18 cellular contexts compared by ENCODE assay signal in genomic region chr6:33858053-33858475, GRCh38. TPM values are rescaled to one million over a fixed set of nuclear protein-coding genes. Genes with fewer than 3 reads are reported as not detected.
DNase-seq lines count a peak whose midpoint lies in the region; TF ChIP-seq lines count a peak whose summit lies in the region.
"Had no signal": no experiment of that assay in that cellular context is flagged by ENCODE, and none has a peak within 500 bp of the region (broad histone marks: within the 10 kb centered on the region; RNA-seq: fewer than 3 reads in every experiment).

No MANE protein-coding gene starts in this region.

- H4K20me1 ChIP-seq in BLaER1 (peaks cover 63% of the 10 kb centered on the region), osteoblast (ENCODE audit: insufficient read depth, low read length) (no peaks in the 10 kb centered on the region)

- no peak for TF ChIP-seq POLR2A in esophagus muscularis mucosa (IDR thresholded peaks at IDR 0.05; ENCODE audit: low read depth)

- no peaks in the 10 kb centered on the region for H3K36me3 Mint-ChIP-seq in activated T-helper 1 cell treated with anti-CD3 and anti-CD28 coated beads, Interleukin-12 subunit alpha, Interleukin-12 subunit beta, Interleukin-2, Interleukin-4 antibody, amounts not matched to agents 30 ng/mL and 10 ng/mL and 1 ng/mL, durations not matched to agents 14 hours and 24 hours and 36 hours (ENCODE audit: low read depth)
- H3K36me3 Mint-ChIP-seq: CD4-positive, CD25-positive, alpha-beta regulatory T cell had no signal

- intact Hi-C loops in esophagus muscularis mucosa (cut with DNase I): no loop called here
- intact Hi-C loops in activated T-helper 1 cell treated with anti-CD3 and anti-CD28 coated beads, Interleukin-12 subunit alpha, Interleukin-12 subunit beta, Interleukin-2, Interleukin-4 antibody, amounts not matched to agents 30 ng/mL and 10 ng/mL and 1 ng/mL, durations not matched to agents 14 hours and 24 hours and 36 hours (cut with micrococcal nuclease): no loop called here

- H3K9me3 Mint-ChIP-seq in activated T-helper 1 cell treated with anti-CD3 and anti-CD28 coated beads, Interleukin-12 subunit alpha, Interleukin-12 subunit beta, Interleukin-2, Interleukin-4 antibody, amounts not matched to agents 30 ng/mL and 10 ng/mL and 1 ng/mL, durations not matched to agents 14 hours and 24 hours and 36 hours: no peaks in the 10 kb centered on the region
- H3K9me3 Mint-ChIP-seq: CD4-positive, CD25-positive, alpha-beta regulatory T cell; H9 had no signal

- no peak overlapping the region for H3K27ac Mint-ChIP-seq in activated T-helper 1 cell treated with anti-CD3 and anti-CD28 coated beads, Interleukin-12 subunit alpha, Interleukin-12 subunit beta, Interleukin-2, Interleukin-4 antibody, amounts not matched to agents 30 ng/mL and 10 ng/mL and 1 ng/mL, durations not matched to agents 14 hours and 24 hours and 36 hours

- H3K4me3 ChIP-seq in BLaER1 (no peak overlapping the region), osteoblast (ENCODE audit: insufficient read depth, low read length) (no peak overlapping the region), esophagus muscularis mucosa (no peak overlapping the region)

- peaks cover 7% of the 10 kb centered on the region for H3K27me3 Mint-ChIP-seq in activated T-helper 1 cell treated with anti-CD3 and anti-CD28 coated beads, Interleukin-12 subunit alpha, Interleukin-12 subunit beta, Interleukin-2, Interleukin-4 antibody, amounts not matched to agents 30 ng/mL and 10 ng/mL and 1 ng/mL, durations not matched to agents 14 hours and 24 hours and 36 hours (ENCODE audit: insufficient read depth)
- H3K27me3 Mint-ChIP-seq: CD4-positive, CD25-positive, alpha-beta regulatory T cell had no signal

- POLR2A ChIA-PET in RWPE1 (lab: Yijun Ruan, JAX; ENCODE audit: low non-redundant PET): no interaction called here

- H3K4me3 Mint-ChIP-seq in activated T-helper 1 cell treated with anti-CD3 and anti-CD28 coated beads, Interleukin-12 subunit alpha, Interleukin-12 subunit beta, Interleukin-2, Interleukin-4 antibody, amounts not matched to agents 30 ng/mL and 10 ng/mL and 1 ng/mL, durations not matched to agents 14 hours and 24 hours and 36 hours: no peak overlapping the region
- H3K4me3 Mint-ChIP-seq: H9 had no signal

- H3K36me3 ChIP-seq in BLaER1 (no peaks in the 10 kb centered on the region), osteoblast (ENCODE audit: insufficient read depth, low read length) (no peaks in the 10 kb centered on the region), esophagus muscularis mucosa (no peaks in the 10 kb centered on the region)

- peak; percentile 47 for DNase-seq in HS-5 (ENCODE audit: low read depth)
- no peak for DNase-seq in RWPE1 (ENCODE audit: low spot score)
- peak; percentile 92 for DNase-seq in osteoblast (ENCODE audit: insufficient read length, low spot score, missing footprints)
- DNase-seq in esophagus muscularis mucosa (ENCODE audit: extremely low spot score): no peak
- DNase-seq in activated T-helper 1 cell treated with anti-CD3 and anti-CD28 coated beads, Interleukin-12 subunit alpha, Interleukin-12 subunit beta, Interleukin-2, Interleukin-4 antibody, amounts not matched to agents 30 ng/mL and 10 ng/mL and 1 ng/mL, durations not matched to agents 14 hours and 24 hours and 36 hours (ENCODE audit: low spot score): no peak
- DNase-seq in activated gamma-delta T cell (lab: John Stamatoyannopoulos, UW): no peak
- DNase-seq: Caco-2; CD4-positive, CD25-positive, alpha-beta regulatory T cell; EL; H9; NCI-H1092; NCI-H146; NCI-H2081; NCI-H524; SHP77 had no signal

- H3K4me1 ChIP-seq in BLaER1 (peaks cover 31% of the 10 kb centered on the region), osteoblast (ENCODE audit: insufficient read depth, low read length) (peaks cover 13% of the 10 kb centered on the region), esophagus muscularis mucosa (peaks cover 0 to 6% (median 0%) of the 10 kb centered on the region in 4 donors)

- H3K27ac ChIP-seq in BLaER1: no peak overlapping the region
- peak overlapping the region; percentile 27; the same call in 1 of the 2 replicates for H3K27ac ChIP-seq in RWPE1
- H3K27ac ChIP-seq in osteoblast (ENCODE audit: low read depth, low read length): no peak overlapping the region
- H3K27ac ChIP-seq in esophagus muscularis mucosa (replicated peaks in 1 of 4): no peak overlapping the region
- H3K27ac ChIP-seq: HL-60 had no signal

- no peak for TF ChIP-seq EP300 in esophagus muscularis mucosa (IDR thresholded peaks at IDR 0.05)

- H3K9me3 ChIP-seq in BLaER1: no peaks in the 10 kb centered on the region
- no peaks in the 10 kb centered on the region for H3K9me3 ChIP-seq in osteoblast (ENCODE audit: low read depth, low read length)
- no peaks in the 10 kb centered on the region for H3K9me3 ChIP-seq in esophagus muscularis mucosa
- H3K9me3 ChIP-seq: Caco-2 had no signal

- peaks cover 59% of the 10 kb centered on the region for H3K4me1 Mint-ChIP-seq in activated T-helper 1 cell treated with anti-CD3 and anti-CD28 coated beads, Interleukin-12 subunit alpha, Interleukin-12 subunit beta, Interleukin-2, Interleukin-4 antibody, amounts not matched to agents 30 ng/mL and 10 ng/mL and 1 ng/mL, durations not matched to agents 14 hours and 24 hours and 36 hours (ENCODE audit: low read depth)

- CTCF ChIA-PET in RWPE1 (lab: Yijun Ruan, JAX): interaction anchor here (0.6 to 1.4 kb wide), 4 partner anchors 12 to 874 kb away, joined by 3 to 7 read pairs (median 4); no protein-coding TSS in a partner anchor

- no peak for TF ChIP-seq CTCF in RWPE1 (conservative IDR thresholded peaks at IDR 0.05; ENCODE audit: low read depth)
- TF ChIP-seq CTCF in osteoblast (IDR thresholded peaks at IDR 0.05; ENCODE audit: extremely low read depth, low read depth, low read length): no peak
- no peak for TF ChIP-seq CTCF in esophagus muscularis mucosa (IDR thresholded peaks at IDR 0.05)

- peak overlapping the region; percentile 79 for H3K4me2 ChIP-seq in BLaER1
- peak overlapping the region; percentile 36 for H3K4me2 ChIP-seq in osteoblast (ENCODE audit: insufficient read depth, low read length)

- no peaks in the 10 kb centered on the region for H3K79me2 ChIP-seq in osteoblast (ENCODE audit: insufficient read depth, low read length)

- H3K27me3 ChIP-seq in BLaER1 (peaks cover 88% of the 10 kb centered on the region), osteoblast (ENCODE audit: insufficient read depth, low read length) (peaks cover 1% of the 10 kb centered on the region), esophagus muscularis mucosa (peaks cover 0 to 78% (median 0%) of the 10 kb centered on the region in 4 donors)

- H3K9ac ChIP-seq in BLaER1: no peak overlapping the region

- no peak overlapping the region for H2AFZ ChIP-seq in osteoblast (ENCODE audit: low read length)

- WGBS in esophagus muscularis mucosa: 84% methylated on average over 4 of the region's 5 CpGs

RNA-seq across cellular contexts. Expression of gene MLN, which starts 54.3 kb away (rescaled TPM):
- total RNA-seq in osteoblast (not detected in 2 replicates), esophagus muscularis mucosa (not detected)
- total RNA-seq in activated T-helper 1 cell treated with anti-CD3 and anti-CD28 coated beads, Interleukin-12 subunit alpha, Interleukin-12 subunit beta, Interleukin-2, Interleukin-4 antibody, amounts not matched to agents 30 ng/mL and 10 ng/mL and 1 ng/mL, durations not matched to agents 14 hours and 24 hours and 36 hours: not detected in 2 replicates
- total RNA-seq: A673; Caco-2; CD4-positive, CD25-positive, alpha-beta regulatory T cell; H9 had no signal

Comparison
In these comparisons a context has a peak if more than half of its experiments do, and no peak if none do; other contexts are left out.
1. DNase-seq: peak in HS-5 (single experiment) and osteoblast (single experiment); none in RWPE1 (single experiment), esophagus muscularis mucosa (single experiment), activated T-helper 1 cell treated with anti-CD3 and anti-CD28 coated beads, Interleukin-12 subunit alpha, Interleukin-12 subunit beta, Interleukin-2, Interleukin-4 antibody, amounts not matched to agents 30 ng/mL and 10 ng/mL and 1 ng/mL, durations not matched to agents 14 hours and 24 hours and 36 hours (single experiment) and activated gamma-delta T cell (single experiment).